ENCODE assay signal across 22 cellular contexts in the genomic region with DNA sequence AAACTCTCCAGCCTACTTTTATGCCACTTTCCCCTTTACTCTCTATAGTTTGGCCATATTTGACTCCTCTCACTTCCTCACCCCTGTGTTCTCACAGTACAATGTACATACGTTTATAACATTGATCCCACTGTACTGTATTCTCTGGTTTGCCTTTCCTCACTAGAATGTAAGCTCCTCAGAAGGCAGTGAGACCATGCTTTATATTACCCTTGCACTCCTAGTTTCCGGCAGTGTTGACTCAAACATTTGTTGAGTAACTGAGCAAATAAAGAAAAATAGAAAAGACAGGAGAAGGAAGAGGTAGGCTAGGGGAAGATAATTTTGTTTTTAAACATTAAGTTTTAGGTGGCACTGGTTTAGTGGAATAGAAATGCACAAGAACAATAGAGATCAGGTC. TPM values are rescaled to one million over a fixed set of nuclear protein-coding genes. Genes with fewer than 3 reads are reported as not detected.
"Had no signal": no experiment of that assay in that cellular context is flagged by ENCODE, and none has a peak within 500 bp of the region (broad histone marks: within the 10 kb centered on the region; RNA-seq: fewer than 3 reads in every experiment).

No MANE protein-coding gene starts in this region.

RNA-seq across cellular contexts. Expression of a gene that starts 17.9 kb away (rescaled TPM):
- total RNA-seq: activated CD4-positive, alpha-beta memory T cell treated with anti-CD3 and anti-CD28 coated beads for 36 hours; activated T-helper 17 cell treated with anti-CD3 and anti-CD28 coated beads, Interleukin-2, amount 50 U/mL, for 72 hours; astrocyte had no signal

RNA-seq across cellular contexts. Expression of a gene that starts 48.1 kb away (rescaled TPM):
- total RNA-seq: activated B cell treated with CpG ODN at 0.5 μM for 24 hours; activated CD4-positive, alpha-beta memory T cell treated with anti-CD3 and anti-CD28 coated beads for 36 hours; activated CD4-positive, alpha-beta T cell treated with anti-CD3 and anti-CD28 coated beads, Interleukin-2, amount 10 ng/mL, durations not matched to agents 24 days and 14 days; activated CD8-positive, alpha-beta memory T cell treated with anti-CD3 and anti-CD28 coated beads for 36 hours; activated CD8-positive, alpha-beta T cell treated with anti-CD3 and anti-CD28 coated beads for 36 hours; activated naive CD4-positive, alpha-beta T cell treated with anti-CD3 and anti-CD28 coated beads for 36 hours; activated naive CD4-positive, alpha-beta T cell treated with anti-CD3 and anti-CD28 coated beads, Interleukin-2, amount 50 U/mL, for 72 hours; activated naive CD8-positive, alpha-beta T cell treated with anti-CD3 and anti-CD28 coated beads for 36 hours; activated T-cell treated with anti-CD3 and anti-CD28 coated beads, Interleukin-2, amount 50 U/mL, for 4 hours; activated T-cell treated with anti-CD3 and anti-CD28 coated beads, Interleukin-2, amount 50 U/mL, for 72 hours; activated T-helper 1 cell treated with anti-CD3 and anti-CD28 coated beads, Interleukin-12 subunit alpha, Interleukin-12 subunit beta, Interleukin-2, Interleukin-4 antibody, amounts not matched to agents 30 ng/mL and 10 ng/mL and 1 ng/mL, durations not matched to agents 14 hours and 24 hours and 36 hours; activated T-helper 17 cell treated with anti-CD3 and anti-CD28 coated beads, Interleukin-2, amount 50 U/mL, for 72 hours; adrenal gland; aorta; astrocyte; body of pancreas; breast epithelium; cardiac septum; T-cell; T-helper 1 cell treated with Interleukin-12 subunit alpha and Interleukin-12 subunit beta and Interleukin-4 antibody, amounts not matched to agents 30 ng/mL and 1 ng/mL, for 36 hours; T-helper 17 cell; T-helper 2 cell treated with Interferon-gamma antibody and Interleukin-4, amounts not matched to agents 100 ng/mL and 5 ng/mL, for 36 hours had no signal
- polyA plus RNA-seq: adrenal gland, aorta had no signal
